In genomic region chr1:24535778-24536177, GRCh38 we compare ENCODE assay signal across 16 cellular contexts. TPM values are rescaled to one million over a fixed set of nuclear protein-coding genes. Genes with fewer than 3 reads are reported as not detected.
DNase-seq lines count a peak whose midpoint lies in the region; ATAC-seq and TF ChIP-seq lines count a peak whose summit lies in the region.
"Had no signal": no experiment of that assay in that cellular context is flagged by ENCODE, and none has a peak within 500 bp of the region (broad histone marks: within the 10 kb centered on the region; RNA-seq: fewer than 3 reads in every experiment).

No MANE protein-coding gene starts in this region.

- WGBS in liver, result 90% methylated on average over 8 of the region's 8 CpGs
- WGBS in mesendoderm (ENCODE audit: extremely low coverage, insufficient coverage, low lambda C conversion rate), result no CpG with 5 or more reads among the region's 8 CpGs

- H3K9me3 ChIP-seq in BLaER1 (no peaks in the 10 kb centered on the region), liver (ENCODE audit: control insufficient read depth in 4 of 4, low read length in 3 of 4) (no peaks in the 10 kb centered on the region)
- H3K9me3 ChIP-seq: body of pancreas, gastrocnemius medialis had no signal

- ATAC-seq in WTC11, result no peak
- ATAC-seq in GM21825 (IDR thresholded peaks at IDR 0.05; ENCODE audit: unreplicated experiment), result no peak
- no peak for ATAC-seq in HG03439 (IDR thresholded peaks at IDR 0.05; ENCODE audit: unreplicated experiment)
- ATAC-seq: body of pancreas, gastrocnemius medialis had no signal

- no peak overlapping the region for H2AK5ac ChIP-seq in mesendoderm (ENCODE audit: low read length)

- H3K36me3 ChIP-seq in BLaER1, result no peaks in the 10 kb centered on the region
- H3K36me3 ChIP-seq in liver (ENCODE audit: control insufficient read depth in 4 of 4, insufficient read depth in 3 of 4, low read depth in 1 of 4, low read length in 3 of 4), result no peaks in the 10 kb centered on the region
- no peaks in the 10 kb centered on the region for H3K36me3 ChIP-seq in mesendoderm (ENCODE audit: control insufficient read depth, insufficient read depth, low read length)
- H3K36me3 ChIP-seq: gastrocnemius medialis had no signal

- H3K18ac ChIP-seq in mesendoderm (ENCODE audit: low read length), result no peak overlapping the region

- H2BK15ac ChIP-seq in mesendoderm (replicated peaks; ENCODE audit: low read depth), result no peak overlapping the region

- POLR2A ChIA-PET in WTC11 (lab: Charles Lee), result no interaction called here

- 0 out of 2 replicates have a peak overlapping the region, but pooled peaks have one; percentile 51 for H3K27ac Mint-ChIP-seq in WTC11

- TF ChIP-seq CTCF in WTC11 (IDR thresholded peaks at IDR 0.05) (no peak), liver (IDR thresholded peaks at IDR 0.05; ENCODE audit: low read depth, low read length, missing input control) (no peak)

- no peak overlapping the region for H3K56ac ChIP-seq in mesendoderm (ENCODE audit: low read length)

- H2BK120ac ChIP-seq in mesendoderm (ENCODE audit: low read depth, low read length), result no peak overlapping the region

- H3K27me3 Mint-ChIP-seq in WTC11 (ENCODE audit: low read depth), result no peaks in the 10 kb centered on the region

- H3K23ac ChIP-seq in mesendoderm (ENCODE audit: low read length), result no peak overlapping the region

- no peak overlapping the region for H3K4ac ChIP-seq in mesendoderm (ENCODE audit: low read depth, low read length)

- H3K4me1 Mint-ChIP-seq in WTC11, result peaks cover 28% of the 10 kb centered on the region

- H3K4me3 Mint-ChIP-seq in WTC11, result no peak overlapping the region

- peaks cover 3% of the 10 kb centered on the region; the same call in 1 of the 2 replicates for H3K9me3 Mint-ChIP-seq in WTC11

- no peak overlapping the region for H4K5ac ChIP-seq in mesendoderm (ENCODE audit: low read length)

- peaks cover 37% of the 10 kb centered on the region for H3K4me1 ChIP-seq in BLaER1
- peaks cover 5 to 24% (median 8%) of the 10 kb centered on the region in 4 donors for H3K4me1 ChIP-seq in liver (ENCODE audit: control insufficient read depth in 4 of 4, insufficient read depth in 4 of 4, low read length in 3 of 4)
- H3K4me1 ChIP-seq in mesendoderm (ENCODE audit: control insufficient read depth, low read depth, low read length), result no peaks in the 10 kb centered on the region
- H3K4me1 ChIP-seq: gastrocnemius medialis had no signal

- CTCF ChIA-PET in WTC11 (lab: Charles Lee), result interaction anchor here (0.6 to 2.1 kb wide), 5 partner anchors 9 to 583 kb away, joined by 3 to 6 read pairs (median 5); partner anchors contain the start of gene NIPAL3

- no peak overlapping the region for H4K8ac ChIP-seq in mesendoderm (ENCODE audit: low read depth, low read length)

- H3K9ac ChIP-seq in BLaER1, result no peak overlapping the region
- no peak overlapping the region for H3K9ac ChIP-seq in liver (ENCODE audit: low read depth in 1 of 2, low read length in 2 of 2)
- no peak overlapping the region for H3K9ac ChIP-seq in mesendoderm (ENCODE audit: low read length)

- DNase-seq in ELF-1 (ENCODE audit: low read depth, low spot score) (peak; percentile 41), WTC11 (ENCODE audit: low spot score) (no peak), occipital lobe (lab: John Stamatoyannopoulos, UW) (no peak), mesendoderm (no peak)
- DNase-seq: C1 segment of cervical spinal cord, gastrocnemius medialis, NCI-H1105 treated with DMSO at 0.1 percent for 48 hours, NCI-H2227 treated with DMSO at 0.1 percent for 48 hours, retina had no signal

- peaks cover 16% of the 10 kb centered on the region for H3K36me3 Mint-ChIP-seq in WTC11

- TF ChIP-seq RAD21 in liver (IDR thresholded peaks at IDR 0.05), result no peak

- H3K27ac ChIP-seq in BLaER1 (no peak overlapping the region), liver (ENCODE audit: low read depth in 1 of 2, low read length in 2 of 2) (peak overlapping the region; percentile 4 to 50), mesendoderm (ENCODE audit: low read depth, low read length) (no peak overlapping the region)
- H3K27ac ChIP-seq: body of pancreas, gastrocnemius medialis, PC-9 had no signal

- no peaks in the 10 kb centered on the region for H3K79me2 ChIP-seq in mesendoderm (ENCODE audit: control insufficient read depth, insufficient read depth, low read length)

- no peaks in the 10 kb centered on the region for H3K79me1 ChIP-seq in mesendoderm (ENCODE audit: low read length)

- H3K4me3 ChIP-seq in BLaER1 (no peak overlapping the region), liver (ENCODE audit: low read depth in 1 of 3, low read length in 3 of 3) (no peak overlapping the region), mesendoderm (ENCODE audit: low read length) (no peak overlapping the region)
- H3K4me3 ChIP-seq: body of pancreas, gastrocnemius medialis, PC-9 had no signal

- H4K20me1 ChIP-seq in BLaER1, result peaks cover 9% of the 10 kb centered on the region; the same call in 1 of the 2 replicates

- H3K4me2 ChIP-seq in BLaER1 (peak overlapping the region; percentile 87), mesendoderm (ENCODE audit: low read length) (no peak overlapping the region)
- H3K4me2 ChIP-seq: PC-9 had no signal

- peaks cover 11% of the 10 kb centered on the region for H3K27me3 ChIP-seq in BLaER1
- no peaks in the 10 kb centered on the region for H3K27me3 ChIP-seq in liver (ENCODE audit: control insufficient read depth in 4 of 4, insufficient read depth in 4 of 4, low read length in 3 of 4)
- no peaks in the 10 kb centered on the region for H3K27me3 ChIP-seq in mesendoderm (ENCODE audit: insufficient read depth, low read length, poor library complexity)
- H3K27me3 ChIP-seq: body of pancreas, gastrocnemius medialis had no signal

- H2BK5ac ChIP-seq in mesendoderm (ENCODE audit: low read length), result no peak overlapping the region

TF ChIP-seq in WTC11, 78 proteins besides CTCF, POLR2A, EP300 and RAD21 (continues in another document):
- TF ChIP-seq, protein P1, sequence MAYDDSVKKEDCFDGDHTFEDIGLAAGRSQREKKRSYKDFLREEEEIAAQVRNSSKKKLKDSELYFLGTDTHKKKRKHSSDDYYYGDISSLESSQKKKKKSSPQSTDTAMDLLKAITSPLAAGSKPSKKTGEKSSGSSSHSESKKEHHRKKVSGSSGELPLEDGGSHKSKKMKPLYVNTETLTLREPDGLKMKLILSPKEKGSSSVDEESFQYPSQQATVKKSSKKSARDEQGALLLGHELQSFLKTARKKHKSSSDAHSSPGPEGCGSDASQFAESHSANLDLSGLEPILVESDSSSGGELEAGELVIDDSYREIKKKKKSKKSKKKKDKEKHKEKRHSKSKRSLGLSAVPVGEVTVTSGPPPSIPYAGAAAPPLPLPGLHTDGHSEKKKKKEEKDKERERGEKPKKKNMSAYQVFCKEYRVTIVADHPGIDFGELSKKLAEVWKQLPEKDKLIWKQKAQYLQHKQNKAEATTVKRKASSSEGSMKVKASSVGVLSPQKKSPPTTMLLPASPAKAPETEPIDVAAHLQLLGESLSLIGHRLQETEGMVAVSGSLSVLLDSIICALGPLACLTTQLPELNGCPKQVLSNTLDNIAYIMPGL (CRISPR knock-in tag; IDR thresholded peaks at IDR 0.05), result no peak
- no peak for TF ChIP-seq ZNF219 (CRISPR knock-in tag; IDR thresholded peaks at IDR 0.05; ENCODE audit: borderline replicate concordance)
- no peak for TF ChIP-seq FOXK1 (CRISPR knock-in tag; IDR thresholded peaks at IDR 0.05)
- no peak for TF ChIP-seq PREB (CRISPR knock-in tag; IDR thresholded peaks at IDR 0.05; ENCODE audit: borderline replicate concordance)

TF ChIP-seq in liver, 16 proteins besides CTCF, POLR2A, EP300 and RAD21:
- TF ChIP-seq REST (IDR thresholded peaks at IDR 0.05) (no peak), TAF1 (conservative IDR thresholded peaks at IDR 0.05) (no peak), HNF4G (IDR thresholded peaks at IDR 0.05) (no peak), RXRA (IDR thresholded peaks at IDR 0.05) (no peak), JUND (IDR thresholded peaks at IDR 0.05) (no peak)

RNA-seq across cellular contexts. Expression of gene NCMAP, which starts 20.1 kb away (rescaled TPM):
- total RNA-seq in WTC11 (2021) (0.26 to 0.41 TPM (median 0.39 TPM) in 3 replicates), liver (1 to 10 TPM in 1 of 2 donors, under 1 TPM in 1; 0.67 to 4.8 TPM), occipital lobe (under 0.01 TPM)
- under 1 TPM; 0.31 to 0.56 TPM for polyA plus RNA-seq in liver
- polyA plus RNA-seq in mesendoderm (2013, experiment 1 of 2), result 0.01 TPM
- 0.01 TPM for polyA plus RNA-seq in mesendoderm (2013, experiment 2 of 2)
- total RNA-seq: T-helper 1 cell treated with Interleukin-12 subunit alpha and Interleukin-12 subunit beta and Interleukin-4 antibody, amounts not matched to agents 30 ng/mL and 1 ng/mL, for 36 hours had no signal

RNA-seq across cellular contexts. Expression of gene RCAN3, which starts 33.1 kb away (rescaled TPM):
- 16.9 to 23.3 TPM (median 16.9 TPM) in 3 replicates for total RNA-seq in WTC11 (2021)
- 1 to 10 TPM; 1.2 to 3.1 TPM for total RNA-seq in liver
- 1 to 10 TPM in 1 of 2 donors, under 1 TPM in 1; 0.97 to 1.3 TPM for polyA plus RNA-seq in liver
- total RNA-seq in occipital lobe, result 10.6 TPM
- polyA plus RNA-seq in mesendoderm (2013, experiment 1 of 2), result 13.0 TPM
- polyA plus RNA-seq in mesendoderm (2013, experiment 2 of 2), result 13.4 TPM

Comparison
In these comparisons a context has a peak if more than half of its experiments do, and no peak if none do; other contexts are left out.
1. H3K27ac ChIP-seq: peak in liver (2 of 2); none in BLaER1 (single experiment) and mesendoderm (single experiment).